Comparison of ENCODE assay signal across 9 cellular contexts in the genomic region with DNA sequence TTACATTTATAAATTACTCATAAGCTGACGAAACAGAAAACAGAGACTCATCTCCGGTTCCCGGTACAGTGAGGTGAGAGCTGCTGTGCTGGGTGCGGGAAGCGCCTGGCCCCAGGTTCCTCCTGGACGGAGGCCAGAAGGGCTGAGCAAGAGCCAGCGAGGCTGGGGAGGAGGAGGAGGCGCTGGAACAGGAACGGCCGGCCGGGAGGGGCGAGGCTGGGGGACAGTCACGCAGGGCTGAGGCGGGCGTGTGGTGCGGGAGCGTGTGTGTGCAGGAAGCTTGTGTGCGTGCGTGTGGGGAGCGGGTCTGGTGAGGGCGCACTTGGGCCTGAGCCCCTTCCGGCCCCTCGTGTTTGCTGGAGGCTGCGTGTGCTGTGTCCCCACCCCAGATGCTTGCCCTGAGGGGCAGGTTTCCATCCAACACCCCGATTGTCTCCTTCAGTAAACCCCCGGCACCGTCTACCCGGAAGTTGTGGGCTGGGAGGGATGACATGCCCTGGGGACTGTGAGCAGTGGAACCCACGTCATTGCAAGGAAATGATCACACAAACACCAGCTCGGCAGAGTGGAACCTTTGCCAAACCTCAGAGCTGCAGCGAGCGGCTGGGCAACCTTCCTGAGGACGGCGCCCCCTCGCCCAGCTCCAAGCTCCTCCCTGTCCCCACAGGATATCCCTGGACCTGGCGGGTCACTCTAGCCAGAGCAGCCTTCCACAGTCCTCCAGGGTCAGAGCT. TPM values are rescaled to one million over a fixed set of nuclear protein-coding genes. Genes with fewer than 3 reads are reported as not detected.
DNase-seq lines count a peak whose midpoint lies in the region; ATAC-seq and TF ChIP-seq lines count a peak whose summit lies in the region.
"Had no signal": no experiment of that assay in that cellular context is flagged by ENCODE, and none has a peak within 500 bp of the region (broad histone marks: within the 10 kb centered on the region; RNA-seq: fewer than 3 reads in every experiment).

No MANE protein-coding gene starts in this region.

- H3K4me1 ChIP-seq in ACC112 (ENCODE audit: control insufficient read depth, insufficient read depth, low read length, unreplicated experiment): peaks cover 40% of the 10 kb centered on the region
- peaks cover 8% of the 10 kb centered on the region for H3K4me1 ChIP-seq in parathyroid adenoma
- H3K4me1 ChIP-seq in thyroid gland: peaks cover 26 to 54% of the 10 kb centered on the region in 2 donors

- no peak for TF ChIP-seq POLR2A in thyroid gland (IDR thresholded peaks at IDR 0.05)

- H3K9ac ChIP-seq in parathyroid adenoma: no peak overlapping the region

- peak overlapping the region; percentile 66 for H3K4me3 ChIP-seq in ACC112 (ENCODE audit: low read depth, low read length)
- H3K4me3 ChIP-seq in parathyroid adenoma (ENCODE audit: low read depth, low read length): peak overlapping the region; percentile 39
- H3K4me3 ChIP-seq in thyroid gland (replicated peaks in 1 of 3): peak overlapping the region in 2 of 3 donors; percentile 4 to 41
- H3K4me3 ChIP-seq: HAP-1 had no signal

- WGBS in thyroid gland, 2 donors: 7 to 24% methylated on average over 20 to 23 of the region's 36 CpGs

- H3K36me3 ChIP-seq in ACC112 (ENCODE audit: insufficient read depth, low read length) (no peaks in the 10 kb centered on the region), parathyroid adenoma (ENCODE audit: control insufficient read depth, insufficient read depth, low read length) (no peaks in the 10 kb centered on the region), thyroid gland (no peaks in the 10 kb centered on the region)
- H3K36me3 ChIP-seq: HAP-1 had no signal

- H3K27ac ChIP-seq in ACC112 (ENCODE audit: low read depth, low read length): peak overlapping the region; percentile 98
- peak overlapping the region; percentile 71 for H3K27ac ChIP-seq in parathyroid adenoma
- peak overlapping the region; percentile 74 to 96 (median 91) for H3K27ac ChIP-seq in thyroid gland

- no peak overlapping the region for H2AFZ ChIP-seq in ACC112 (ENCODE audit: low read length, unreplicated experiment)
- H2AFZ ChIP-seq in parathyroid adenoma: peak overlapping the region; percentile 71

- H3K79me2 ChIP-seq in ACC112 (ENCODE audit: control insufficient read depth, insufficient read depth, low read length, unreplicated experiment) (peaks cover 5% of the 10 kb centered on the region), parathyroid adenoma (no peaks in the 10 kb centered on the region)

- peak; percentile 86 for DNase-seq in SIG-M5 treated with dmso at 0.1 percent for 504 hours (lab: John Stamatoyannopoulos, UW; ENCODE audit: unreplicated experiment)
- DNase-seq in activated gamma-delta T cell treated with anti-CD3 and anti-CD28 coated beads, Interleukin-2, amount 50 U/mL, for 16 hours (ENCODE audit: low read depth): peak; percentile 92
- peak; percentile 90 for DNase-seq in foreskin melanocyte
- DNase-seq in thyroid gland: peak; percentile 81 to 83

- TF ChIP-seq CTCF in parathyroid adenoma (IDR thresholded peaks at IDR 0.05) (no peak), thyroid gland (IDR thresholded peaks at IDR 0.05) (peak in 1 of 6 experiments; percentile 3)

- intact Hi-C loops in thyroid gland (cut with DNase I): no loop called here

- H3K27me3 ChIP-seq in ACC112 (ENCODE audit: insufficient read depth, low read length) (no peaks in the 10 kb centered on the region), parathyroid adenoma (ENCODE audit: control insufficient read depth, insufficient read depth, low read length) (no peaks in the 10 kb centered on the region), thyroid gland (no peaks in the 10 kb centered on the region)

- peak overlapping the region; percentile 80 for H3K4me2 ChIP-seq in parathyroid adenoma (ENCODE audit: low read length)

- ATAC-seq in GM18861 (IDR thresholded peaks at IDR 0.05; ENCODE audit: unreplicated experiment) (peak; percentile 48), HG03460 (IDR thresholded peaks at IDR 0.05; ENCODE audit: unreplicated experiment) (peak; percentile 52)

- H3K9me3 ChIP-seq in parathyroid adenoma (ENCODE audit: control insufficient read depth, low read length) (no peaks in the 10 kb centered on the region), thyroid gland (no peaks in the 10 kb centered on the region)
- H3K9me3 ChIP-seq: HAP-1 had no signal

RNA-seq across cellular contexts. Expression of a gene that starts 19.4 kb away (rescaled TPM):
- 1 to 10 TPM in 2 of 4 donors, under 1 TPM in 1, not detected in 1; 0.45 to 3.0 (median 2.5) TPM for total RNA-seq in thyroid gland

RNA-seq across cellular contexts. Expression of a gene that starts 24.5 kb away (rescaled TPM):
- total RNA-seq in thyroid gland: 10 to 100 TPM; 47.3 to 91.2 (median 88.7) TPM

RNA-seq across cellular contexts. Expression of a gene that starts 35.6 kb away (rescaled TPM):
- 10 to 100 TPM in 1 of 4 donors, 1 to 10 TPM in 3; 4.1 to 15.3 (median 5.1) TPM for total RNA-seq in thyroid gland

Comparison
In these comparisons a context has a peak if more than half of its experiments do, and no peak if none do; other contexts are left out.
1. Peak in every context shown above with its lines: DNase-seq, ATAC-seq, H3K4me3 ChIP-seq and H3K27ac ChIP-seq.